9 cellular contexts compared by ENCODE assay signal in genomic region chr4:185774815-185775684, GRCh38. TPM values are rescaled to one million over a fixed set of nuclear protein-coding genes. Genes with fewer than 3 reads are reported as not detected.
DNase-seq lines count a peak whose midpoint lies in the region; ATAC-seq and TF ChIP-seq lines count a peak whose summit lies in the region.
"Had no signal": no experiment of that assay in that cellular context is flagged by ENCODE, and none has a peak within 500 bp of the region (broad histone marks: within the 10 kb centered on the region; RNA-seq: fewer than 3 reads in every experiment).

No MANE protein-coding gene starts in this region.

- ATAC-seq in left lobe of liver (peak; percentile 42), GM18511 (IDR thresholded peaks at IDR 0.05; ENCODE audit: unreplicated experiment) (no peak)

- peaks cover 62% of the 10 kb centered on the region for H3K4me1 ChIP-seq in HUES48 (ENCODE audit: control insufficient read depth, insufficient read depth, low read length)
- H3K4me1 ChIP-seq in suprapubic skin, result peaks cover 4% of the 10 kb centered on the region
- H3K4me1 ChIP-seq in effector memory CD4-positive, alpha-beta T cell (ENCODE audit: control insufficient read depth, insufficient read depth, low read length, poor library complexity, severe bottlenecking), result no peaks in the 10 kb centered on the region

- no peak for TF ChIP-seq CTCF in suprapubic skin (IDR thresholded peaks at IDR 0.05)

- no peak for TF ChIP-seq POLR2A in suprapubic skin (IDR thresholded peaks at IDR 0.05)

- H3K27me3 ChIP-seq in HUES48 (ENCODE audit: control insufficient read depth, insufficient read depth, low read length) (no peaks in the 10 kb centered on the region), suprapubic skin (no peaks in the 10 kb centered on the region)
- H3K27me3 ChIP-seq in effector memory CD4-positive, alpha-beta T cell (replicated peaks; ENCODE audit: control insufficient read depth, insufficient read depth, low read length, poor library complexity, severe bottlenecking), result no peaks in the 10 kb centered on the region

- 27% methylated on average over 5 of the region's 5 CpGs for WGBS in suprapubic skin

- no peak for TF ChIP-seq EP300 in suprapubic skin (IDR thresholded peaks at IDR 0.05)

- peak; percentile 94 for DNase-seq in dermis blood vessel endothelial cell
- peak; percentile 56 for DNase-seq in left lobe of liver (ENCODE audit: low spot score)
- DNase-seq in suprapubic skin (ENCODE audit: low spot score in 2 of 2), result no peak
- DNase-seq in ureter (ENCODE audit: low spot score), result no peak
- no peak for DNase-seq in NCI-H146 treated with DMSO at 0.1 percent for 48 hours (lab: John Stamatoyannopoulos, UW; ENCODE audit: unreplicated experiment)
- DNase-seq in effector memory CD4-positive, alpha-beta T cell, result no peak
- DNase-seq: activated naive CD8-positive, alpha-beta T cell treated with anti-CD3 and anti-CD28 coated beads, Interleukin-2, amount 10 ng/mL, durations not matched to agents 7 days and 5 days had no signal

- peak overlapping the region; percentile 38; the same call in 1 of the 2 replicates for H3K9ac ChIP-seq in HUES48 (ENCODE audit: low read depth, low read length)

- H3K4me3 ChIP-seq in HUES48 (ENCODE audit: low read depth, low read length), result peak overlapping the region; percentile 66
- peak overlapping the region; percentile 30 for H3K4me3 ChIP-seq in suprapubic skin
- H3K4me3 ChIP-seq in effector memory CD4-positive, alpha-beta T cell (ENCODE audit: insufficient read depth, low read depth, low read length, poor library complexity, severe bottlenecking), result no peak overlapping the region

- H3K36me3 ChIP-seq in HUES48 (ENCODE audit: control insufficient read depth, insufficient read depth, low read length), result no peaks in the 10 kb centered on the region
- no peaks in the 10 kb centered on the region for H3K36me3 ChIP-seq in suprapubic skin
- no peaks in the 10 kb centered on the region for H3K36me3 ChIP-seq in effector memory CD4-positive, alpha-beta T cell (ENCODE audit: control insufficient read depth, insufficient read depth, low read length)

- H3K27ac ChIP-seq in HUES48 (ENCODE audit: low read depth, low read length) (peak overlapping the region; percentile 66), suprapubic skin (peak overlapping the region; percentile 73)
- H3K27ac ChIP-seq in effector memory CD4-positive, alpha-beta T cell (ENCODE audit: insufficient read depth, low read length, poor library complexity, severe bottlenecking), result no peak overlapping the region

- no peaks in the 10 kb centered on the region for H3K9me3 ChIP-seq in HUES48 (ENCODE audit: control insufficient read depth, insufficient read depth, low read length)
- no peaks in the 10 kb centered on the region for H3K9me3 ChIP-seq in suprapubic skin
- H3K9me3 ChIP-seq in effector memory CD4-positive, alpha-beta T cell (ENCODE audit: control insufficient read depth, low read length), result no peaks in the 10 kb centered on the region

RNA-seq across cellular contexts. Expression of gene SORBS2, which starts 36.9 kb away (rescaled TPM):
- total RNA-seq in dermis blood vessel endothelial cell (104 and 200 TPM in 2 replicates), left lobe of liver (126 TPM), suprapubic skin (10 to 100 TPM; 17.4 to 40.8 (median 21.9) TPM), ureter (103 TPM)
- total RNA-seq: activated naive CD8-positive, alpha-beta T cell treated with anti-CD3 and anti-CD28 coated beads, Interleukin-2, amount 10 ng/mL, durations not matched to agents 7 days and 5 days had no signal

Comparison
In these comparisons a context has a peak if more than half of its experiments do, and no peak if none do; other contexts are left out.
1. DNase-seq: peak in dermis blood vessel endothelial cell (single experiment) and left lobe of liver (single experiment); none in suprapubic skin (0 of 2), ureter (single experiment), NCI-H146 treated with DMSO at 0.1 percent for 48 hours (single experiment) and effector memory CD4-positive, alpha-beta T cell (0 of 3).